Comparison of ENCODE assay signal across 22 cellular contexts in genomic region chr2:1681323-1682310, GRCh38.
DNase-seq lines count a peak whose midpoint lies in the region; ATAC-seq and TF ChIP-seq lines count a peak whose summit lies in the region.
"Had no signal": no experiment of that assay in that cellular context is flagged by ENCODE, and none has a peak within 500 bp of the region (broad histone marks: within the 10 kb centered on the region; RNA-seq: fewer than 3 reads in every experiment).

No MANE protein-coding gene starts in this region.

- peaks cover 30 to 46% (median 38%) of the 10 kb centered on the region in 10 experiments for H3K4me1 ChIP-seq in BLaER1 treated with 17β-estradiol and CSF1 and Interleukin-3, amounts not matched to agents 10 nM and 100 nM
- H3K4me1 ChIP-seq in hepatocyte (ENCODE audit: insufficient read depth), result no peaks in the 10 kb centered on the region

- no peaks in the 10 kb centered on the region for H3K79me2 ChIP-seq in hepatocyte

- H3K36me3 ChIP-seq in BLaER1 treated with 17β-estradiol and CSF1 and Interleukin-3, amounts not matched to agents 10 nM and 100 nM, result peaks cover 80 to 100% (median 96%) of the 10 kb centered on the region in 11 experiments
- H3K36me3 ChIP-seq in hepatocyte (replicated peaks; ENCODE audit: insufficient read depth, low read depth), result no peaks in the 10 kb centered on the region

- H3K27me3 ChIP-seq in BLaER1 treated with 17β-estradiol and CSF1 and Interleukin-3, amounts not matched to agents 10 nM and 100 nM, result no peaks in the 10 kb centered on the region
- no peaks in the 10 kb centered on the region for H3K27me3 ChIP-seq in hepatocyte
- H3K27me3 ChIP-seq: vagina had no signal

- H3K4me2 ChIP-seq in BLaER1 treated with 17β-estradiol and CSF1 and Interleukin-3, amounts not matched to agents 10 nM and 100 nM, result peak overlapping the region; percentile 61 to 87 (median 78)
- no peak overlapping the region for H3K4me2 ChIP-seq in hepatocyte

- H4K20me1 ChIP-seq in BLaER1 treated with 17β-estradiol and CSF1 and Interleukin-3, amounts not matched to agents 10 nM and 100 nM, result peaks cover 4 to 85% (median 63%) of the 10 kb centered on the region in 11 experiments; a peak in 20 of 22 replicates
- no peaks in the 10 kb centered on the region for H4K20me1 ChIP-seq in hepatocyte (ENCODE audit: insufficient read depth, poor library complexity, severe bottlenecking)

- 84% methylated on average over 20 of the region's 20 CpGs for WGBS in hepatocyte (ENCODE audit: low lambda C conversion rate, missing lambda C conversion rate)

- no peak overlapping the region for H3K4me3 Mint-ChIP-seq in activated naive CD4-positive, alpha-beta T cell treated with anti-CD3 and anti-CD28 coated beads for 36 hours
- H3K4me3 Mint-ChIP-seq: activated T-helper 1 cell treated with anti-CD3 and anti-CD28 coated beads, Interleukin-12 subunit alpha, Interleukin-12 subunit beta, Interleukin-2, Interleukin-4 antibody, amounts not matched to agents 30 ng/mL and 10 ng/mL and 1 ng/mL, durations not matched to agents 14 hours and 24 hours and 36 hours; natural killer cell; T-helper 2 cell treated with Interferon-gamma antibody and Interleukin-4, amounts not matched to agents 5 μg/mL and 100 μg/mL, for 36 hours had no signal

- H3K27me3 Mint-ChIP-seq in activated naive CD4-positive, alpha-beta T cell treated with anti-CD3 and anti-CD28 coated beads for 36 hours (ENCODE audit: low read depth), result peaks cover 5% of the 10 kb centered on the region

- no peaks in the 10 kb centered on the region for H3K9me3 Mint-ChIP-seq in activated naive CD4-positive, alpha-beta T cell treated with anti-CD3 and anti-CD28 coated beads for 36 hours
- H3K9me3 Mint-ChIP-seq: activated T-helper 1 cell treated with anti-CD3 and anti-CD28 coated beads, Interleukin-12 subunit alpha, Interleukin-12 subunit beta, Interleukin-2, Interleukin-4 antibody, amounts not matched to agents 30 ng/mL and 10 ng/mL and 1 ng/mL, durations not matched to agents 14 hours and 24 hours and 36 hours; natural killer cell; T-helper 2 cell treated with Interferon-gamma antibody and Interleukin-4, amounts not matched to agents 5 μg/mL and 100 μg/mL, for 36 hours had no signal

- peak overlapping the region in 6 of 11 experiments; percentile 26 to 50 (median 32); a peak in 7 of 22 replicates for H3K27ac ChIP-seq in BLaER1 treated with 17β-estradiol and CSF1 and Interleukin-3, amounts not matched to agents 10 nM and 100 nM
- H3K27ac ChIP-seq in RWPE1, result peak overlapping the region; percentile 32
- H3K27ac ChIP-seq in hepatocyte, result peak overlapping the region; percentile 1
- H3K27ac ChIP-seq: vagina had no signal

- no peak overlapping the region for H3K4me3 ChIP-seq in BLaER1 treated with 17β-estradiol and CSF1 and Interleukin-3, amounts not matched to agents 10 nM and 100 nM
- H3K4me3 ChIP-seq in hepatocyte, result no peak overlapping the region
- H3K4me3 ChIP-seq: vagina had no signal

- CTCF ChIA-PET in RWPE1 (lab: Yijun Ruan, JAX), result no interaction called here
- CTCF ChIA-PET in activated naive CD4-positive, alpha-beta T cell treated with anti-CD3 and anti-CD28 coated beads for 36 hours (lab: Charles Lee), result no interaction called here

- POLR2A ChIA-PET in RWPE1 (lab: Yijun Ruan, JAX; ENCODE audit: low non-redundant PET), result no interaction called here

- H3K27ac Mint-ChIP-seq in activated naive CD4-positive, alpha-beta T cell treated with anti-CD3 and anti-CD28 coated beads for 36 hours, result no peak overlapping the region
- H3K27ac Mint-ChIP-seq: activated T-helper 1 cell treated with anti-CD3 and anti-CD28 coated beads, Interleukin-12 subunit alpha, Interleukin-12 subunit beta, Interleukin-2, Interleukin-4 antibody, amounts not matched to agents 30 ng/mL and 10 ng/mL and 1 ng/mL, durations not matched to agents 14 hours and 24 hours and 36 hours; natural killer cell; T-helper 2 cell treated with Interferon-gamma antibody and Interleukin-4, amounts not matched to agents 5 μg/mL and 100 μg/mL, for 36 hours had no signal

- intact Hi-C loops in sciatic nerve (cut with DNase I), result no loop called here
- intact Hi-C loops in activated naive CD4-positive, alpha-beta T cell treated with anti-CD3 and anti-CD28 coated beads for 36 hours (cut with micrococcal nuclease), result no loop called here

- no peaks in the 10 kb centered on the region for H3K9me2 ChIP-seq in hepatocyte (replicated peaks; ENCODE audit: insufficient read depth)

- no peaks in the 10 kb centered on the region for H3K36me3 Mint-ChIP-seq in activated naive CD4-positive, alpha-beta T cell treated with anti-CD3 and anti-CD28 coated beads for 36 hours (ENCODE audit: low read depth)
- H3K36me3 Mint-ChIP-seq: natural killer cell had no signal

- peak; percentile 8 for ATAC-seq in sciatic nerve
- no peak for ATAC-seq in HG03439 (IDR thresholded peaks at IDR 0.05; ENCODE audit: unreplicated experiment)
- no peak for ATAC-seq in GM19023 (IDR thresholded peaks at IDR 0.05; ENCODE audit: unreplicated experiment)
- ATAC-seq: natural killer cell had no signal

- DNase-seq in RWPE1 (ENCODE audit: low spot score), result no peak
- DNase-seq in hepatocyte (ENCODE audit: low spot score), result no peak
- DNase-seq in sciatic nerve (ENCODE audit: low spot score), result peak; percentile 45
- DNase-seq in MV-4-11 (lab: John Stamatoyannopoulos, UW), result no peak
- no peak for DNase-seq in activated naive CD4-positive, alpha-beta T cell treated with anti-CD3 and anti-CD28 coated beads for 36 hours
- DNase-seq: ACHN; activated CD4-positive, alpha-beta T cell treated with anti-CD3 and anti-CD28 coated beads for 4 hours; activated naive CD4-positive, alpha-beta T cell treated with anti-CD3 and anti-CD28 coated beads, Interleukin-2, amount 50 U/mL, for 16 hours; anterior cingulate cortex; central memory CD4-positive, alpha-beta T cell; dermis blood vessel endothelial cell; DMS79 treated with DMSO at 0.1 percent for 48 hours; Karpas-422; midbrain; natural killer cell; RPMI8226 had no signal

- no peak for TF ChIP-seq CTCF in RWPE1 (conservative IDR thresholded peaks at IDR 0.05; ENCODE audit: low read depth)
- TF ChIP-seq CTCF in hepatocyte (IDR thresholded peaks at IDR 0.05; ENCODE audit: poor library complexity), result no peak

- H3K9me3 ChIP-seq in BLaER1 treated with 17β-estradiol and CSF1 and Interleukin-3, amounts not matched to agents 10 nM and 100 nM (replicated peaks in 1 of 11), result no peaks in the 10 kb centered on the region
- no peaks in the 10 kb centered on the region for H3K9me3 ChIP-seq in hepatocyte (ENCODE audit: low read depth)
- H3K9me3 ChIP-seq: vagina had no signal

- H3K9ac ChIP-seq in BLaER1 treated with 17β-estradiol and CSF1 and Interleukin-3, amounts not matched to agents 10 nM and 100 nM, result peak overlapping the region in 9 of 11 experiments; percentile 3 to 43 (median 28); a peak in 8 of 22 replicates

- no peaks in the 10 kb centered on the region for H3K4me1 Mint-ChIP-seq in activated naive CD4-positive, alpha-beta T cell treated with anti-CD3 and anti-CD28 coated beads for 36 hours (ENCODE audit: low read depth)
- H3K4me1 Mint-ChIP-seq: natural killer cell had no signal

- no peak overlapping the region for H2AFZ ChIP-seq in hepatocyte
